14 cellular contexts compared by ENCODE assay signal in genomic region chr6:56526860-56527544, GRCh38.
DNase-seq lines count a peak whose midpoint lies in the region; ATAC-seq and TF ChIP-seq lines count a peak whose summit lies in the region.
"Had no signal": no experiment of that assay in that cellular context is flagged by ENCODE, and none has a peak within 500 bp of the region (broad histone marks: within the 10 kb centered on the region; RNA-seq: fewer than 3 reads in every experiment).

No MANE protein-coding gene starts in this region.

- 60% methylated on average over 1 of the region's 1 CpG for WGBS in SK-N-SH (ENCODE audit: low lambda C conversion rate)
- 38 to 81% methylated on average over 1 of the region's 1 CpG for WGBS in esophagus squamous epithelium, 2 donors
- WGBS in aorta, 2 donors: 17 to 19% methylated on average over 1 of the region's 1 CpG

- H3K9me2 ChIP-seq in SK-N-SH: no peaks in the 10 kb centered on the region

- no peak overlapping the region for H3K4me3 ChIP-seq in ACC112 (ENCODE audit: low read depth, low read length)
- no peak overlapping the region for H3K4me3 ChIP-seq in SK-N-SH (ENCODE audit: low read depth in 2 of 2, low read length in 1 of 2)
- no peak overlapping the region for H3K4me3 ChIP-seq in esophagus squamous epithelium
- no peak overlapping the region for H3K4me3 ChIP-seq in osteoblast (ENCODE audit: insufficient read depth, low read length)
- H3K4me3 ChIP-seq in aorta (ENCODE audit: low read length in 2 of 2): no peak overlapping the region

- H3K36me3 ChIP-seq in ACC112 (ENCODE audit: insufficient read depth, low read length) (peaks cover 29% of the 10 kb centered on the region), SK-N-SH (replicated peaks in 1 of 2; ENCODE audit: control insufficient read depth in 1 of 2, insufficient read depth in 2 of 2, low read length in 1 of 2) (peaks cover 74 to 88% of the 10 kb centered on the region in 2 experiments), esophagus squamous epithelium (peaks cover 0 to 100% (median 0%) of the 10 kb centered on the region in 3 donors), osteoblast (ENCODE audit: insufficient read depth, low read length) (peaks cover 40% of the 10 kb centered on the region), aorta (ENCODE audit: control insufficient read depth in 1 of 2, insufficient read depth in 2 of 2, low read length in 1 of 2) (peaks cover 0 to 9% of the 10 kb centered on the region in 2 donors)

- no peaks in the 10 kb centered on the region for H3K27me3 ChIP-seq in ACC112 (ENCODE audit: insufficient read depth, low read length)
- no peaks in the 10 kb centered on the region for H3K27me3 ChIP-seq in SK-N-SH (ENCODE audit: insufficient read depth)
- H3K27me3 ChIP-seq in esophagus squamous epithelium: no peaks in the 10 kb centered on the region
- no peaks in the 10 kb centered on the region for H3K27me3 ChIP-seq in osteoblast (ENCODE audit: insufficient read depth, low read length)
- no peaks in the 10 kb centered on the region for H3K27me3 ChIP-seq in aorta (ENCODE audit: control insufficient read depth in 1 of 2, insufficient read depth in 2 of 2, low read length in 1 of 2)

- no peak for TF ChIP-seq RAD21 in SK-N-SH (IDR thresholded peaks at IDR 0.05; ENCODE audit: low read length)

- intact Hi-C loops in esophagus squamous epithelium (cut with DNase I) (no loop called here), aorta (cut with DNase I) (no loop called here)

- TF ChIP-seq POLR2A in esophagus squamous epithelium (IDR thresholded peaks at IDR 0.05): no peak

- peaks cover 54% of the 10 kb centered on the region for H3K4me1 ChIP-seq in ACC112 (ENCODE audit: control insufficient read depth, insufficient read depth, low read length, unreplicated experiment)
- peaks cover 14 to 47% of the 10 kb centered on the region in 2 experiments for H3K4me1 ChIP-seq in SK-N-SH (ENCODE audit: control insufficient read depth in 1 of 2, insufficient read depth in 2 of 2, low read depth in 1 of 2, low read length in 1 of 2)
- peaks cover 0 to 39% (median 16%) of the 10 kb centered on the region in 3 donors for H3K4me1 ChIP-seq in esophagus squamous epithelium
- H3K4me1 ChIP-seq in osteoblast (ENCODE audit: insufficient read depth, low read length): peaks cover 64% of the 10 kb centered on the region
- H3K4me1 ChIP-seq in aorta (ENCODE audit: control insufficient read depth in 1 of 2, insufficient read depth in 2 of 2, low read length in 2 of 2): peaks cover 2 to 5% of the 10 kb centered on the region in 2 donors

- no peak for ATAC-seq in aorta (ENCODE audit: low FRiP score)
- ATAC-seq: activated T-helper 17 cell treated with anti-CD3 and anti-CD28 coated beads, Interleukin-2, amount 50 U/mL, for 72 hours had no signal

- peak overlapping the region; percentile 69 for H3K9ac ChIP-seq in SK-N-SH

- H3K79me2 ChIP-seq in ACC112 (ENCODE audit: control insufficient read depth, insufficient read depth, low read length, unreplicated experiment) (peaks cover 18% of the 10 kb centered on the region), SK-N-SH (ENCODE audit: insufficient read depth) (peaks cover 60% of the 10 kb centered on the region), osteoblast (ENCODE audit: insufficient read depth, low read length) (peaks cover 30% of the 10 kb centered on the region)

- H2AFZ ChIP-seq in ACC112 (ENCODE audit: low read length, unreplicated experiment) (no peak overlapping the region), SK-N-SH (ENCODE audit: low read depth) (no peak overlapping the region), osteoblast (ENCODE audit: low read length) (no peak overlapping the region)

- DNase-seq in SK-N-SH (no peak), esophagus squamous epithelium (lab: John Stamatoyannopoulos, UW) (no peak), osteoblast (ENCODE audit: insufficient read length, low spot score, missing footprints) (no peak), aorta (no peak), RPMI8226 (no peak), Kasumi-1 (lab: John Stamatoyannopoulos, UW) (no peak), NCI-H2081 treated with DMSO at 0.1 percent for 48 hours (lab: John Stamatoyannopoulos, UW) (no peak)
- DNase-seq: amygdala; CD4-positive, alpha-beta memory T cell; cortex of kidney; DMS79; NCI-H2107 had no signal

- H3F3A ChIP-seq in SK-N-SH (replicated peaks; ENCODE audit: insufficient read depth): peaks cover 70% of the 10 kb centered on the region

- no peak for TF ChIP-seq CTCF in SK-N-SH (IDR thresholded peaks at IDR 0.05)
- TF ChIP-seq CTCF in esophagus squamous epithelium (IDR thresholded peaks at IDR 0.05): no peak
- no peak for TF ChIP-seq CTCF in osteoblast (IDR thresholded peaks at IDR 0.05; ENCODE audit: extremely low read depth, low read depth, low read length)

- POLR2A ChIA-PET in SK-N-SH (lab: Yijun Ruan, JAX): no interaction called here

- H3K4me2 ChIP-seq in SK-N-SH (peak overlapping the region; percentile 45), osteoblast (ENCODE audit: insufficient read depth, low read length) (peak overlapping the region; percentile 30)

- H4K20me1 ChIP-seq in SK-N-SH (ENCODE audit: insufficient read depth) (no peaks in the 10 kb centered on the region), osteoblast (ENCODE audit: insufficient read depth, low read length) (no peaks in the 10 kb centered on the region)

- no peak for TF ChIP-seq EP300 in SK-N-SH (IDR thresholded peaks at IDR 0.05; ENCODE audit: borderline replicate concordance in 1 of 2, low read depth in 1 of 2, low read length in 1 of 2)

- CTCF ChIA-PET in SK-N-SH (lab: Yijun Ruan, JAX): interaction anchor here (0.9 to 2.1 kb wide), 2 partner anchors 157 kb away, joined by 3 to 9 read pairs; no protein-coding TSS in a partner anchor

- peak overlapping the region; percentile 95 for H3K27ac ChIP-seq in ACC112 (ENCODE audit: low read depth, low read length)
- peak overlapping the region; percentile 28 to 100; a peak in 3 of 4 replicates for H3K27ac ChIP-seq in SK-N-SH (ENCODE audit: low read depth in 2 of 2, low read length in 1 of 2)
- H3K27ac ChIP-seq in esophagus squamous epithelium: peak overlapping the region in 3 of 4 donors; percentile 31 to 77 (median 59)
- H3K27ac ChIP-seq in osteoblast (ENCODE audit: low read depth, low read length): peak overlapping the region; percentile 99
- no peak overlapping the region for H3K27ac ChIP-seq in aorta (ENCODE audit: low read depth in 1 of 2, low read length in 2 of 2)

- H3K9me3 ChIP-seq in SK-N-SH (no peaks in the 10 kb centered on the region), esophagus squamous epithelium (no peaks in the 10 kb centered on the region), osteoblast (ENCODE audit: low read depth, low read length) (no peaks in the 10 kb centered on the region), aorta (ENCODE audit: control insufficient read depth, low read length) (no peaks in the 10 kb centered on the region)

TF ChIP-seq in SK-N-SH, 30 proteins besides CTCF, POLR2A, EP300 and RAD21:
- TF ChIP-seq NFIC (IDR thresholded peaks at IDR 0.05; ENCODE audit: borderline replicate concordance) (no peak), IRF3 (IDR thresholded peaks at IDR 0.05; ENCODE audit: low read depth, low read length) (no peak), GATA2 (CRISPR knock-in tag; IDR thresholded peaks at IDR 0.05) (no peak)

Comparison
In these comparisons a context has a peak if more than half of its experiments do, and no peak if none do; other contexts are left out.
1. H3K27ac ChIP-seq: peak in ACC112 (single experiment), SK-N-SH (2 of 2), esophagus squamous epithelium (3 of 4) and osteoblast (single experiment); none in aorta (0 of 2).